9 cellular contexts compared by ENCODE assay signal in genomic region chr13:94710881-94711560, GRCh38. TPM values are rescaled to one million over a fixed set of nuclear protein-coding genes. Genes with fewer than 3 reads are reported as not detected.
DNase-seq lines count a peak whose midpoint lies in the region; ATAC-seq, FAIRE-seq and TF ChIP-seq lines count a peak whose summit lies in the region.
"Had no signal": no experiment of that assay in that cellular context is flagged by ENCODE, and none has a peak within 500 bp of the region (broad histone marks: within the 10 kb centered on the region; RNA-seq: fewer than 3 reads in every experiment).

No MANE protein-coding gene starts in this region.

- H3K9me3 Mint-ChIP-seq in natural killer cell treated with Interleukin-12 subunit alpha and Interleukin-12 subunit beta and Interleukin-15 and Interleukin-18, amount 100 ng/mL, for 72 hours = no peaks in the 10 kb centered on the region

- no peak overlapping the region for H3K27ac ChIP-seq in brain microvascular endothelial cell

- peaks cover 10% of the 10 kb centered on the region for H3K36me3 Mint-ChIP-seq in natural killer cell treated with Interleukin-12 subunit alpha and Interleukin-12 subunit beta and Interleukin-15 and Interleukin-18, amount 100 ng/mL, for 72 hours

- H3K27me3 ChIP-seq in MG63 (peaks cover 74% of the 10 kb centered on the region), brain microvascular endothelial cell (replicated peaks) (peaks cover 79% of the 10 kb centered on the region)

- H3K36me3 ChIP-seq in MG63 (no peaks in the 10 kb centered on the region), brain microvascular endothelial cell (replicated peaks) (no peaks in the 10 kb centered on the region)

- H3K4me3 ChIP-seq in MG63 (no peak overlapping the region), brain microvascular endothelial cell (ENCODE audit: low read depth, low read length) (no peak overlapping the region)

- in situ Hi-C loops in brain microvascular endothelial cell (cut with HindIII; ENCODE audit: low pct_ligation_motif_present, low sequenced_read_pairs) = no loop called here

- peaks cover 56 to 68% of the 10 kb centered on the region in 2 donors for H3K27me3 Mint-ChIP-seq in natural killer cell treated with Interleukin-12 subunit alpha and Interleukin-12 subunit beta and Interleukin-15 and Interleukin-18, amount 100 ng/mL, for 72 hours

- no peak overlapping the region for H3K27ac Mint-ChIP-seq in natural killer cell treated with Interleukin-12 subunit alpha and Interleukin-12 subunit beta and Interleukin-15 and Interleukin-18, amount 100 ng/mL, for 72 hours

- DNase-seq in DMS53 (lab: John Stamatoyannopoulos, UW) (peak; percentile 69), DMS53 treated with DMSO at 0.1 percent for 48 hours (lab: John Stamatoyannopoulos, UW; ENCODE audit: unreplicated experiment) (no peak), MG63 (peak; percentile 31), brain microvascular endothelial cell (no peak), urothelium cell line (ENCODE audit: low spot score) (no peak), NK-92 (lab: John Stamatoyannopoulos, UW; ENCODE audit: unreplicated experiment) (no peak)
- no peak for DNase-seq in natural killer cell treated with Interleukin-12 subunit alpha and Interleukin-12 subunit beta and Interleukin-15 and Interleukin-18, amount 100 ng/mL, for 72 hours (ENCODE audit: low spot score)

- H3K9me3 ChIP-seq in MG63 = no peaks in the 10 kb centered on the region

- peak; percentile 4 for TF ChIP-seq CTCF in brain microvascular endothelial cell (IDR thresholded peaks at IDR 0.05; ENCODE audit: low read depth, low read length, missing control alignments)

- peaks cover 6 to 15% of the 10 kb centered on the region in 2 donors for H3K4me1 Mint-ChIP-seq in natural killer cell treated with Interleukin-12 subunit alpha and Interleukin-12 subunit beta and Interleukin-15 and Interleukin-18, amount 100 ng/mL, for 72 hours (ENCODE audit: low read depth in 2 of 2)

- FAIRE-seq in urothelium cell line (lab: Jason Lieb, UNC) = no peak

- H3K4me3 Mint-ChIP-seq in natural killer cell treated with Interleukin-12 subunit alpha and Interleukin-12 subunit beta and Interleukin-15 and Interleukin-18, amount 100 ng/mL, for 72 hours = no peak overlapping the region

- ATAC-seq in GM21390 (IDR thresholded peaks at IDR 0.05; ENCODE audit: unreplicated experiment) = peak; percentile 78
- ATAC-seq in natural killer cell treated with Interleukin-12 subunit alpha and Interleukin-12 subunit beta and Interleukin-15 and Interleukin-18, amount 100 ng/mL, for 72 hours = peak; percentile 55 to 67

RNA-seq across cellular contexts. Expression of gene SOX21, which starts 1.3 kb away (rescaled TPM):
- total RNA-seq in MG63 (2014; rRNA removed; shearing (Covaris generic); ENCODE audit: low replicate concordance) = not detected in 2 replicates
- total RNA-seq in natural killer cell treated with Interleukin-12 subunit alpha and Interleukin-12 subunit beta and Interleukin-15 and Interleukin-18, amount 100 ng/mL, for 72 hours = not detected
- total RNA-seq: mononuclear cell had no signal

Comparison
In these comparisons a context has a peak if more than half of its experiments do, and no peak if none do; other contexts are left out.
1. DNase-seq: peak in DMS53 (single experiment) and MG63 (single experiment); none in DMS53 treated with DMSO at 0.1 percent for 48 hours (single experiment), brain microvascular endothelial cell (single experiment), natural killer cell treated with Interleukin-12 subunit alpha and Interleukin-12 subunit beta and Interleukin-15 and Interleukin-18, amount 100 ng/mL, for 72 hours (single experiment), urothelium cell line (single experiment) and NK-92 (single experiment).